In the genomic region with DNA sequence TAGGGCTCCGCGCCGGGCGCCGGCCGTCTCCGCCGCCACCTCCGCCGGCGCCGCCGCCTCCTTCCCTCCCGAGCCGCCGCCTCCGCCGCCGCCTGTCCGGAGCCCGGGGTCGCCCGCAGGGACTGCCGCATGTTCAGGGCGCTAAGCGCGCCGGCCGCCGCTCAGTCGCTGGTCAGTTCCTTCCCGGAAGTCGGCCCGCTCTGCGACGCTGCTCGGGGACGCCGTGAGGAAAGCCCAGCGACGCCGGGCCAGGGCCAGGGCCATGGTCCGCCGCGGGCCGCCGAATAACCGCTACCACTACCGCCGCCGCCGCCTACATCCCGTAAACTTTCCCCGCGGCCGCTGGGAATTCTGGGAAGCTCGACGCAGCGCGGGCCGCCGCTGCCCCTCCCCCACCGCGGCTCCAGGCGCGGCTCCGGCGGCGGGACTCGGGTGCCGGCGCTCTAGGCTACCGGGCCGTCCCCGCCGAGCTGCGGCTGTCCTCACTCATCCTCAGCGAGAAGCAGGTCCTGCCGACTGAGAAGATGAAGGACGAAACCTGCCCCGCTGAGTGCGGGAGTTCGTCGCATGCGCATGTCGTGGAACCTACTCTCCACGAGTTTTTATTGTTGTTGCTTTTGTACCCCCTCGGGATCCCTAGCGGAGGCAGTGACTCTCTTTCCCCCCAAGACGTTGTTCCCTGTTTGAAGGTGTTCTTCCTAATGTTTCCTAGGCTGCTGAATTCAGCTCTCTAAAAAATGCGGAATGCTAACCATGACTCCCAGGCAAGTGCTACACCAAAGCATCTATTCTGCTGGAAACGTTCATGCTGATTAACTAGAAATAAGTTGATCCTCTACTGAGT, we compare ENCODE assay signal across 8 cellular contexts. TPM values are rescaled to one million over a fixed set of nuclear protein-coding genes. Genes with fewer than 3 reads are reported as not detected.
A peak's percentile ranks its signal among the peaks of the same experiment; 100 is the strongest.
DNase-seq lines count a peak whose midpoint lies in the region; ATAC-seq and TF ChIP-seq lines count a peak whose summit lies in the region.

A gene (minus strand): TSS at position 299 of the 844 bp plus-strand sequence. CDS start 339 bp downstream, outside the sequence.

- peak within 1 kb of the TSS; percentile 76 to 82 for H3K9ac ChIP-seq in colonic mucosa (ENCODE audit: low read depth in 2 of 2, low read length in 2 of 2)

- POLR2A ChIA-PET in AG04449 (lab: Yijun Ruan, JAX): interaction anchor here (0.6 to 1.4 kb wide), 14 partner anchors 9 to 483 kb away, joined by 3 to 12 read pairs (median 4); no protein-coding TSS in a partner anchor

- ATAC-seq in GM18867 (IDR thresholded peaks at IDR 0.05; ENCODE audit: unreplicated experiment) (peak; percentile 60), HG03097 (IDR thresholded peaks at IDR 0.05; ENCODE audit: low FRiP score, unreplicated experiment) (peak; percentile 53), left lobe of liver (peak; percentile 95)

- peak within 1 kb of the TSS; percentile 96 for H3K27ac ChIP-seq in colonic mucosa

- no peaks in the 10 kb centered on the region for H3K27me3 ChIP-seq in colonic mucosa

- H3K9me3 ChIP-seq in colonic mucosa: no peaks in the 10 kb centered on the region

- H3K4me1 ChIP-seq in colonic mucosa: no peaks in the 10 kb centered on the region

- no peaks in the 10 kb centered on the region for H3K36me3 ChIP-seq in colonic mucosa

- TF ChIP-seq CTCF in AG04449 (IDR thresholded peaks at IDR 0.05; ENCODE audit: insufficient read depth, low read length, missing control alignments): no peak
- no peak for TF ChIP-seq CTCF in colonic mucosa (IDR thresholded peaks at IDR 0.05)

- CTCF ChIA-PET in AG04449 (lab: Yijun Ruan, JAX): interaction anchor here (1.9 kb wide), 1 partner anchor 192 kb away, joined by 4 read pairs; no protein-coding TSS in a partner anchor

- intact Hi-C loops in colonic mucosa (cut with DNase I): no loop called here

- peak within 1 kb of the TSS; percentile 78 for H3K4me3 ChIP-seq in AG04449 (ENCODE audit: low read depth, low read length)
- H3K4me3 ChIP-seq in colonic mucosa: peak within 1 kb of the TSS; percentile 87

- DNase-seq in AG04449 (ENCODE audit: low read depth, low spot score) (peak; percentile 66), NCI-H226 (peak; percentile 53), colonic mucosa (peak; percentile 82), left lobe of liver (ENCODE audit: low spot score) (peak; percentile 89)
- peak; percentile 41 to 44 for DNase-seq in activated CD4-positive, alpha-beta T cell treated with anti-CD3 and anti-CD28 coated beads for 4 hours
- DNase-seq in stimulated activated CD4-positive, alpha-beta T cell treated with anti-CD3 and anti-CD28 coated beads, Interleukin-2, amount 100 ng/mL, for 4 hours (ENCODE audit: low read depth): peak; percentile 29

RNA-seq across cellular contexts. Expression of the gene that starts here (rescaled TPM):
- 10 to 100 TPM; 15.9 to 21.8 TPM for total RNA-seq in colonic mucosa
- total RNA-seq in left lobe of liver: 7.7 TPM

Comparison
In these comparisons a context has a peak if more than half of its experiments do, and no peak if none do; other contexts are left out.
1. Peak in every context shown above with its lines: DNase-seq, ATAC-seq, H3K4me3 ChIP-seq and H3K27ac ChIP-seq.
2. DNase-seq: peak in every context shown above with its lines; median percentile 89 in left lobe of liver; 82 in colonic mucosa; 66 in AG04449; 53 in NCI-H226; 42 in activated CD4-positive, alpha-beta T cell treated with anti-CD3 and anti-CD28 coated beads for 4 hours; 29 in stimulated activated CD4-positive, alpha-beta T cell treated with anti-CD3 and anti-CD28 coated beads, Interleukin-2, amount 100 ng/mL, for 4 hours.